ENCODE assay signal across 9 cellular contexts in genomic region chr6:70520575-70520974, GRCh38. TPM values are rescaled to one million over a fixed set of nuclear protein-coding genes. Genes with fewer than 3 reads are reported as not detected.
DNase-seq lines count a peak whose midpoint lies in the region; ATAC-seq and TF ChIP-seq lines count a peak whose summit lies in the region.
"Had no signal": no experiment of that assay in that cellular context is flagged by ENCODE, and none has a peak within 500 bp of the region (broad histone marks: within the 10 kb centered on the region; RNA-seq: fewer than 3 reads in every experiment).

No MANE protein-coding gene starts in this region.

- H3K4me1 ChIP-seq in CD8-positive, alpha-beta T cell (ENCODE audit: insufficient read depth, low read length): no peaks in the 10 kb centered on the region

- no peak overlapping the region for H3K27ac ChIP-seq in CD8-positive, alpha-beta T cell (ENCODE audit: low read depth, low read length)
- H3K27ac ChIP-seq in caudate nucleus (ENCODE audit: low read depth, low read length): no peak overlapping the region
- H3K27ac ChIP-seq: neutrophil had no signal

- CTCF ChIA-PET in CD8-positive, alpha-beta T cell (lab: Charles Lee): interaction anchor here (1.0 to 3.4 kb wide), 6 partner anchors 14 to 364 kb away, joined by 3 to 18 read pairs (median 4); no protein-coding TSS in a partner anchor
- CTCF ChIA-PET in activated CD4-positive, alpha-beta memory T cell treated with anti-CD3 and anti-CD28 coated beads for 36 hours (lab: Charles Lee): interaction anchor here (0.7 to 7.9 kb wide), 17 partner anchors 14 to 524 kb away, joined by 3 to 93 read pairs (median 3); partner anchors contain the start of gene SMAP1

- H3K27ac Mint-ChIP-seq in CD8-positive, alpha-beta T cell: no peak overlapping the region
- no peak overlapping the region for H3K27ac Mint-ChIP-seq in activated CD4-positive, alpha-beta memory T cell treated with anti-CD3 and anti-CD28 coated beads for 36 hours

- no peak for ATAC-seq in CD8-positive, alpha-beta T cell
- ATAC-seq in GM21529 (IDR thresholded peaks at IDR 0.05; ENCODE audit: unreplicated experiment): peak; percentile 49
- no peak for ATAC-seq in HG02678 (IDR thresholded peaks at IDR 0.05; ENCODE audit: unreplicated experiment)

- POLR2A ChIA-PET in CD8-positive, alpha-beta T cell (lab: Charles Lee): interaction anchor here (1.1 kb wide), 1 partner anchor 16 kb away, joined by 4 read pairs; no protein-coding TSS in a partner anchor
- POLR2A ChIA-PET in activated CD4-positive, alpha-beta memory T cell treated with anti-CD3 and anti-CD28 coated beads for 36 hours (lab: Charles Lee): no interaction called here

- H3K4me3 ChIP-seq in CD8-positive, alpha-beta T cell (ENCODE audit: low read depth, low read length): no peak overlapping the region

- no peaks in the 10 kb centered on the region for H3K36me3 ChIP-seq in CD8-positive, alpha-beta T cell (ENCODE audit: insufficient read depth, low read length)
- H3K36me3 ChIP-seq: neutrophil had no signal

- H3K27me3 Mint-ChIP-seq in CD8-positive, alpha-beta T cell (ENCODE audit: low read depth): no peaks in the 10 kb centered on the region
- no peaks in the 10 kb centered on the region for H3K27me3 Mint-ChIP-seq in activated CD4-positive, alpha-beta memory T cell treated with anti-CD3 and anti-CD28 coated beads for 36 hours

- H3K27me3 ChIP-seq in CD8-positive, alpha-beta T cell (ENCODE audit: insufficient read depth, low read length): no peaks in the 10 kb centered on the region
- H3K27me3 ChIP-seq: neutrophil had no signal

- H3K36me3 Mint-ChIP-seq in CD8-positive, alpha-beta T cell: peaks cover 8% of the 10 kb centered on the region
- H3K36me3 Mint-ChIP-seq in activated CD4-positive, alpha-beta memory T cell treated with anti-CD3 and anti-CD28 coated beads for 36 hours: no peaks in the 10 kb centered on the region

- peak; percentile 38 for TF ChIP-seq CTCF in CD8-positive, alpha-beta T cell (IDR thresholded peaks at IDR 0.05)

- H3K4me1 Mint-ChIP-seq in CD8-positive, alpha-beta T cell (ENCODE audit: low read depth): peaks cover 7% of the 10 kb centered on the region
- peaks cover 6% of the 10 kb centered on the region for H3K4me1 Mint-ChIP-seq in activated CD4-positive, alpha-beta memory T cell treated with anti-CD3 and anti-CD28 coated beads for 36 hours (ENCODE audit: low read depth)

- no peaks in the 10 kb centered on the region for H3K9me3 ChIP-seq in CD8-positive, alpha-beta T cell (ENCODE audit: low read length)
- H3K9me3 ChIP-seq: neutrophil had no signal

- intact Hi-C loops in CD8-positive, alpha-beta T cell (cut with DNase I, micrococcal nuclease): loop anchor here (1.0 to 5.0 kb wide), 4 partner anchors 166 to 492 kb away; partner anchors contain the start of gene B3GAT2 (in 1 of the 2)
- intact Hi-C loops in activated CD4-positive, alpha-beta memory T cell treated with anti-CD3 and anti-CD28 coated beads for 36 hours (cut with micrococcal nuclease): loop anchor here (1.0 to 5.0 kb wide), 3 partner anchors 166 to 437 kb away; partner anchors contain the start of gene B3GAT2

- no peak overlapping the region for H3K4me3 Mint-ChIP-seq in CD8-positive, alpha-beta T cell
- H3K4me3 Mint-ChIP-seq in activated CD4-positive, alpha-beta memory T cell treated with anti-CD3 and anti-CD28 coated beads for 36 hours: no peak overlapping the region

- DNase-seq in CD8-positive, alpha-beta T cell: no peak
- DNase-seq in SK-N-DZ (ENCODE audit: low spot score) (peak; percentile 7), iris pigment epithelial cell (ENCODE audit: low read depth) (peak; percentile 7), ecto neural progenitor cell (ENCODE audit: low spot score) (no peak), caudate nucleus (lab: John Stamatoyannopoulos, UW) (no peak)
- no peak for DNase-seq in activated CD4-positive, alpha-beta memory T cell treated with anti-CD3 and anti-CD28 coated beads for 36 hours

- no peaks in the 10 kb centered on the region for H3K9me3 Mint-ChIP-seq in CD8-positive, alpha-beta T cell
- H3K9me3 Mint-ChIP-seq in activated CD4-positive, alpha-beta memory T cell treated with anti-CD3 and anti-CD28 coated beads for 36 hours: no peaks in the 10 kb centered on the region

RNA-seq across cellular contexts. Expression of gene SDHAF4, which starts 46.2 kb away (rescaled TPM):
- 1 to 10 TPM; 1.4 to 1.7 TPM for total RNA-seq in CD8-positive, alpha-beta T cell
- 8.5 and 17.1 TPM in 2 replicates for polyA plus RNA-seq in SK-N-DZ (2014; cell fraction: cytosol; rRNA removed)
- polyA plus RNA-seq in SK-N-DZ (2014; cell fraction: nucleus; rRNA removed): 10.9 and 27.4 TPM in 2 replicates
- 10 to 100 TPM; 13.3 to 13.9 TPM for total RNA-seq in activated CD4-positive, alpha-beta memory T cell treated with anti-CD3 and anti-CD28 coated beads for 36 hours

Comparison
In these comparisons a context has a peak if more than half of its experiments do, and no peak if none do; other contexts are left out.
1. DNase-seq: peak in SK-N-DZ (single experiment) and iris pigment epithelial cell (single experiment); none in CD8-positive, alpha-beta T cell (0 of 7), ecto neural progenitor cell (single experiment), caudate nucleus (0 of 61) and activated CD4-positive, alpha-beta memory T cell treated with anti-CD3 and anti-CD28 coated beads for 36 hours (single experiment).
2. RNA of gene SDHAF4, which starts 46.2 kb away (total RNA-seq): 13.3 to 13.9 TPM in activated CD4-positive, alpha-beta memory T cell treated with anti-CD3 and anti-CD28 coated beads for 36 hours; 1.4 to 1.7 TPM in CD8-positive, alpha-beta T cell; every median in the first group is over 4 times any median in the second.